Comparison of ENCODE assay signal across 9 cellular contexts in genomic region chr15:78167227-78167888, GRCh38. TPM values are rescaled to one million over a fixed set of nuclear protein-coding genes. Genes with fewer than 3 reads are reported as not detected.
DNase-seq lines count a peak whose midpoint lies in the region; ATAC-seq and TF ChIP-seq lines count a peak whose summit lies in the region.
"Had no signal": no experiment of that assay in that cellular context is flagged by ENCODE, and none has a peak within 500 bp of the region (broad histone marks: within the 10 kb centered on the region; RNA-seq: fewer than 3 reads in every experiment).

No MANE protein-coding gene starts in this region.

- H3K9me3 ChIP-seq in KOPT-K1 (ENCODE audit: insufficient read depth, low read length, poor library complexity, severe bottlenecking) (peaks cover 4% of the 10 kb centered on the region), thyroid gland (no peaks in the 10 kb centered on the region), spleen (no peaks in the 10 kb centered on the region), right atrium auricular region (no peaks in the 10 kb centered on the region)

- no peak overlapping the region for H3K4me3 ChIP-seq in thyroid gland (replicated peaks in 1 of 3)
- no peak overlapping the region for H3K4me3 ChIP-seq in spleen
- no peak overlapping the region for H3K4me3 ChIP-seq in right atrium auricular region

- 91 to 94% methylated on average over 10 of the region's 10 CpGs for WGBS in thyroid gland, 2 donors
- WGBS in spleen, 5 donors: 76 to 86% (median 80%) methylated on average over 10 of the region's 10 CpGs

- H3K36me3 ChIP-seq in KOPT-K1 (ENCODE audit: insufficient read depth, low read length) (peaks cover 86% of the 10 kb centered on the region), thyroid gland (peaks cover 55 to 91% of the 10 kb centered on the region in 2 donors), spleen (peaks cover 0 to 100% (median 78%) of the 10 kb centered on the region in 6 donors), right atrium auricular region (peaks cover 97% of the 10 kb centered on the region)

- intact Hi-C loops in thyroid gland (cut with DNase I) (no loop called here), spleen (cut with DNase I; ENCODE audit: low total_unique reads) (no loop called here)

- H3K4me1 Mint-ChIP-seq in activated naive CD4-positive, alpha-beta T cell treated with anti-CD3 and anti-CD28 coated beads, Interleukin-2, amount 10 ng/mL, durations not matched to agents 7 days and 5 days: peaks cover 41% of the 10 kb centered on the region

- no peaks in the 10 kb centered on the region for H3K27me3 Mint-ChIP-seq in activated naive CD4-positive, alpha-beta T cell treated with anti-CD3 and anti-CD28 coated beads, Interleukin-2, amount 10 ng/mL, durations not matched to agents 7 days and 5 days

- H3K27ac ChIP-seq in KOPT-K1 (ENCODE audit: low read depth, low read length, poor library complexity, severe bottlenecking) (peak overlapping the region; percentile 83), thyroid gland (no peak overlapping the region), spleen (peak overlapping the region in 4 of 8 donors; percentile 36 to 79 (median 54)), right atrium auricular region (no peak overlapping the region)

- CTCF ChIA-PET in activated naive CD4-positive, alpha-beta T cell treated with anti-CD3 and anti-CD28 coated beads, Interleukin-2, amount 10 ng/mL, durations not matched to agents 7 days and 5 days (lab: Charles Lee): interaction anchor here (0.6 to 1.8 kb wide), 4 partner anchors 9 to 49 kb away, joined by 3 to 6 read pairs (median 4); no protein-coding TSS in a partner anchor

- no peaks in the 10 kb centered on the region for H3K9me3 Mint-ChIP-seq in activated naive CD4-positive, alpha-beta T cell treated with anti-CD3 and anti-CD28 coated beads, Interleukin-2, amount 10 ng/mL, durations not matched to agents 7 days and 5 days

- peak; percentile 65 for ATAC-seq in HG02623 (IDR thresholded peaks at IDR 0.05; ENCODE audit: unreplicated experiment)

- peak; percentile 61 for DNase-seq in activated naive CD4-positive, alpha-beta T cell treated with anti-CD3 and anti-CD28 coated beads, Interleukin-2, amount 10 ng/mL, durations not matched to agents 7 days and 5 days
- DNase-seq in activated naive CD4-positive, alpha-beta T cell (lab: John Stamatoyannopoulos, UW): no peak
- DNase-seq in ureter (ENCODE audit: low spot score) (peak; percentile 6), thyroid gland (no peak), spleen (no peak), right atrium auricular region (ENCODE audit: low spot score) (no peak)
- DNase-seq: hypothalamus had no signal

- peak overlapping the region; percentile 8 for H3K4me3 Mint-ChIP-seq in activated naive CD4-positive, alpha-beta T cell treated with anti-CD3 and anti-CD28 coated beads, Interleukin-2, amount 10 ng/mL, durations not matched to agents 7 days and 5 days

- peaks cover 70% of the 10 kb centered on the region for H3K36me3 Mint-ChIP-seq in activated naive CD4-positive, alpha-beta T cell treated with anti-CD3 and anti-CD28 coated beads, Interleukin-2, amount 10 ng/mL, durations not matched to agents 7 days and 5 days

- H3K27me3 ChIP-seq in thyroid gland (no peaks in the 10 kb centered on the region), spleen (replicated peaks in 1 of 7) (no peaks in the 10 kb centered on the region), right atrium auricular region (no peaks in the 10 kb centered on the region)

- TF ChIP-seq POLR2A in thyroid gland (IDR thresholded peaks at IDR 0.05): no peak
- no peak for TF ChIP-seq POLR2A in spleen (IDR thresholded peaks at IDR 0.05)

- TF ChIP-seq CTCF in thyroid gland (IDR thresholded peaks at IDR 0.05) (no peak), spleen (IDR thresholded peaks at IDR 0.05 in 8 of 11, conservative IDR thresholded peaks at IDR 0.05 in 3 of 11) (no peak), right atrium auricular region (IDR thresholded peaks at IDR 0.05) (no peak)

- H3K27ac Mint-ChIP-seq in activated naive CD4-positive, alpha-beta T cell treated with anti-CD3 and anti-CD28 coated beads, Interleukin-2, amount 10 ng/mL, durations not matched to agents 7 days and 5 days: peak overlapping the region; percentile 72

- H3K4me1 ChIP-seq in thyroid gland (no peaks in the 10 kb centered on the region), spleen (peaks cover 4 to 54% (median 38%) of the 10 kb centered on the region in 6 donors), right atrium auricular region (peaks cover 0 to 11% of the 10 kb centered on the region in 2 donors)

RNA-seq across cellular contexts. Expression of gene IDH3A, which starts 18.2 kb away (rescaled TPM):
- total RNA-seq in ureter (85.7 TPM), thyroid gland (100 to 1,000 TPM in 1 of 4 donors, 10 to 100 TPM in 3; 55.1 to 155 (median 83.3) TPM), spleen (10 to 100 TPM; 63.9 to 90.7 (median 74.0) TPM), right atrium auricular region (100 to 1,000 TPM; 188 to 352 TPM)
- 10 to 100 TPM; 27.6 to 36.5 (median 31.7) TPM for polyA plus RNA-seq in spleen

RNA-seq across cellular contexts. Expression of gene CIB2, which starts 36.1 kb away (rescaled TPM):
- total RNA-seq in ureter: 15.9 TPM
- total RNA-seq in thyroid gland: 1 to 10 TPM; 4.1 to 7.5 (median 4.9) TPM
- 1 to 10 TPM; 1.0 to 5.0 (median 3.5) TPM for total RNA-seq in spleen
- polyA plus RNA-seq in spleen: 1 to 10 TPM; 1.7 to 3.2 (median 3.1) TPM
- total RNA-seq in right atrium auricular region: 10 to 100 TPM; 37.2 to 38.6 TPM

Comparison
In these comparisons a context has a peak if more than half of its experiments do, and no peak if none do; other contexts are left out.
1. DNase-seq: peak in activated naive CD4-positive, alpha-beta T cell treated with anti-CD3 and anti-CD28 coated beads, Interleukin-2, amount 10 ng/mL, durations not matched to agents 7 days and 5 days (single experiment) and ureter (single experiment); none in activated naive CD4-positive, alpha-beta T cell (0 of 4), thyroid gland (0 of 2), spleen (single experiment) and right atrium auricular region (single experiment).